In the genomic region with DNA sequence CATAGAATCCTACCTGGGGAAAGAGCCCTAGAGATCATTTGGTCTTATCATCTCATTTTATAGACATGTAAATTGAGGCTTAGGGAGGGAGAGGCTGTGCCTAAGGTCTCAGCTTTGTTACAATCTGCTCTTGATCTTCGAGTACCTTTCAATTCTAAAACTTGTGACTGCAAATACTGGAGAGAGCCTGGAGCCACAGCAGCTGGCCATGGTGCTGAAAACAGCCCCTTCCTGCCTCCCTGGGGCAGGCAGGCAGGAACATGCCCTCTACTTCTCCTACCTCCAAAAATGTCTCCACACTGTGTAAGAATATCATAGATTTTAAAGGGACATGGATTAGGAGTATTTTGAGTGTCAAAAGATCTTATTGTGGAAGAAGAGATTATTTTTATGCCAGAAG, we compare ENCODE assay signal across 14 cellular contexts. TPM values are rescaled to one million over a fixed set of nuclear protein-coding genes. Genes with fewer than 3 reads are reported as not detected.
DNase-seq lines count a peak whose midpoint lies in the region; ATAC-seq and TF ChIP-seq lines count a peak whose summit lies in the region.
"Had no signal": no experiment of that assay in that cellular context is flagged by ENCODE, and none has a peak within 500 bp of the region (broad histone marks: within the 10 kb centered on the region; RNA-seq: fewer than 3 reads in every experiment).

No MANE protein-coding gene starts in this region.

- no peaks in the 10 kb centered on the region for H3K4me1 ChIP-seq in GM23248 (ENCODE audit: insufficient read depth)
- no peaks in the 10 kb centered on the region for H3K4me1 ChIP-seq in ascending aorta
- H3K4me1 ChIP-seq: colonic mucosa had no signal

- no peak for TF ChIP-seq CTCF in ascending aorta (IDR thresholded peaks at IDR 0.05)

- no peaks in the 10 kb centered on the region for H3K79me2 ChIP-seq in GM23248 (ENCODE audit: insufficient read depth)

- no peaks in the 10 kb centered on the region for H3K9me3 ChIP-seq in GM23248 (ENCODE audit: low read depth)
- H3K9me3 ChIP-seq in ascending aorta = no peaks in the 10 kb centered on the region
- H3K9me3 ChIP-seq: colonic mucosa, neutrophil had no signal

- H3K4me3 ChIP-seq in GM23248 = no peak overlapping the region
- no peak overlapping the region for H3K4me3 ChIP-seq in ascending aorta
- H3K4me3 ChIP-seq: colonic mucosa had no signal

- peaks cover 25% of the 10 kb centered on the region; the same call in 1 of the 2 replicates for H3K27me3 ChIP-seq in GM23248 (replicated peaks; ENCODE audit: insufficient read depth)
- no peaks in the 10 kb centered on the region for H3K27me3 ChIP-seq in ascending aorta
- H3K27me3 ChIP-seq: colonic mucosa had no signal

- WGBS in GM23248 (ENCODE audit: low coverage in 1 of 2, low lambda C conversion rate in 2 of 2, missing lambda C conversion rate in 2 of 2), 2 experiments = 0% methylated on average over 1 of the region's 1 CpG

- DNase-seq in A172 (ENCODE audit: low spot score) (peak; percentile 2), GM23248 (peak; percentile 18), SK-MEL-5 (ENCODE audit: low read depth, low spot score) (peak; percentile 30), fibroblast of peridontal ligament (ENCODE audit: extremely low read depth) (peak; percentile 1), ascending aorta (ENCODE audit: low spot score in 2 of 2) (no peak), NCI-H2029 (lab: John Stamatoyannopoulos, UW) (no peak)
- DNase-seq: colonic mucosa, NCI-H146, SHP77 treated with DMSO at 0.1 percent for 48 hours had no signal

- no peak overlapping the region for H3K4me2 ChIP-seq in GM23248 (ENCODE audit: unreplicated experiment)

- no peaks in the 10 kb centered on the region for H4K20me1 ChIP-seq in GM23248 (ENCODE audit: insufficient read depth)

- intact Hi-C loops in ascending aorta (cut with DNase I) = no loop called here

- H3F3A ChIP-seq in GM23248 (ENCODE audit: insufficient read depth) = no peaks in the 10 kb centered on the region

- in situ Hi-C loops in GM23248 (cut with MboI) (no loop called here), SK-MEL-5 (cut with HindIII; ENCODE audit: low pct_unique_long_range_greater_than_20kb, low sequenced_read_pairs) (no loop called here)

- H3K27ac ChIP-seq in GM23248 = no peak overlapping the region
- no peak overlapping the region for H3K27ac ChIP-seq in ascending aorta
- H3K27ac ChIP-seq: C4-2B, colonic mucosa, neutrophil had no signal

- H3K9ac ChIP-seq in GM23248 = no peak overlapping the region

- H2AFZ ChIP-seq in GM23248 = no peak overlapping the region

- ATAC-seq in HG02870 (IDR thresholded peaks at IDR 0.05; ENCODE audit: unreplicated experiment) (no peak), HG03520 (IDR thresholded peaks at IDR 0.05; ENCODE audit: unreplicated experiment) (no peak)

- H3K36me3 ChIP-seq in GM23248 (ENCODE audit: low read depth) = no peaks in the 10 kb centered on the region
- no peaks in the 10 kb centered on the region for H3K36me3 ChIP-seq in ascending aorta
- H3K36me3 ChIP-seq: colonic mucosa, neutrophil had no signal

- H3K9me2 ChIP-seq in GM23248 (ENCODE audit: insufficient read depth) = no peaks in the 10 kb centered on the region

RNA-seq across cellular contexts. Expression of a gene that starts 52.2 kb away (rescaled TPM):
- total RNA-seq in A172 (2014; rRNA removed; shearing (Covaris generic)) = not detected in 2 replicates
- not detected in 2 replicates for total RNA-seq in GM23248 (2014; rRNA removed; shearing (Covaris generic))
- not detected in 2 replicates for polyA plus RNA-seq in GM23248 (2016; fragmentation: Nextera tagmentation; extraction: Ambion mirVana)
- total RNA-seq in SK-MEL-5 (2014; rRNA removed; shearing (Covaris generic)) = not detected in 2 replicates
- polyA plus RNA-seq in SK-MEL-5 (2015; cell fraction: cytosol; rRNA removed) = not detected in 2 replicates
- polyA plus RNA-seq in SK-MEL-5 (2015; cell fraction: nucleus; rRNA removed) = not detected in 2 replicates
- not detected for total RNA-seq in ascending aorta
- total RNA-seq: colonic mucosa, temporal lobe had no signal

Comparison
In these comparisons a context has a peak if more than half of its experiments do, and no peak if none do; other contexts are left out.
1. DNase-seq: peak in A172 (single experiment), GM23248 (single experiment), SK-MEL-5 (single experiment) and fibroblast of peridontal ligament (single experiment); none in ascending aorta (0 of 2) and NCI-H2029 (single experiment).